8 cellular contexts compared by ENCODE assay signal in genomic region chr14:49768301-49769121, GRCh38. TPM values are rescaled to one million over a fixed set of nuclear protein-coding genes. Genes with fewer than 3 reads are reported as not detected.
DNase-seq lines count a peak whose midpoint lies in the region; ATAC-seq and TF ChIP-seq lines count a peak whose summit lies in the region.

No MANE protein-coding gene starts in this region.

- H3K27me3 ChIP-seq in duodenal mucosa (ENCODE audit: control insufficient read depth in 1 of 2, insufficient read depth in 2 of 2, low read length in 2 of 2) (no peaks in the 10 kb centered on the region), lower lobe of right lung (ENCODE audit: low read depth) (no peaks in the 10 kb centered on the region)

- TF ChIP-seq CTCF in lower lobe of right lung (IDR thresholded peaks at IDR 0.05) = no peak

- no peaks in the 10 kb centered on the region for H3K9me3 ChIP-seq in duodenal mucosa (ENCODE audit: control insufficient read depth in 1 of 2, low read length in 2 of 2)
- no peaks in the 10 kb centered on the region for H3K9me3 ChIP-seq in lower lobe of right lung

- ATAC-seq in HG02798 (IDR thresholded peaks at IDR 0.05; ENCODE audit: poor library complexity, unreplicated experiment) (peak; percentile 27), lower lobe of right lung (peak; percentile 33 to 62)

- H3K36me3 ChIP-seq in duodenal mucosa (ENCODE audit: control insufficient read depth in 1 of 2, insufficient read depth in 2 of 2, low read length in 2 of 2) (peaks cover 0 to 3% of the 10 kb centered on the region in 2 donors), lower lobe of right lung (peaks cover 17% of the 10 kb centered on the region)

- H3K9ac ChIP-seq in duodenal mucosa (ENCODE audit: low read depth in 1 of 2, low read length in 2 of 2) = peak overlapping the region; percentile 100

- H3K27ac ChIP-seq in duodenal mucosa (ENCODE audit: low read depth, low read length) (peak overlapping the region; percentile 100), lower lobe of right lung (peak overlapping the region; percentile 97)

- H3K4me1 ChIP-seq in duodenal mucosa (ENCODE audit: control insufficient read depth in 1 of 2, insufficient read depth in 2 of 2, low read length in 2 of 2) (peaks cover 16 to 33% of the 10 kb centered on the region in 2 donors), lower lobe of right lung (peaks cover 32% of the 10 kb centered on the region)

- intact Hi-C loops in lower lobe of right lung (cut with DNase I) = loop anchor here (5.0 kb wide), 1 partner anchor 136 kb away; no protein-coding TSS in a partner anchor

- peak overlapping the region; percentile 98 to 99 for H3K4me3 ChIP-seq in duodenal mucosa (ENCODE audit: low read depth in 1 of 2, low read length in 2 of 2)
- peak overlapping the region; percentile 85 for H3K4me3 ChIP-seq in lower lobe of right lung

- DNase-seq in NCI-H1694 (lab: John Stamatoyannopoulos, UW) (peak; percentile 19), NCI-H1694 treated with DMSO at 0.1 percent for 48 hours (lab: John Stamatoyannopoulos, UW) (no peak), NCI-H2107 (lab: John Stamatoyannopoulos, UW) (peak; percentile 42), lower lobe of right lung (peak; percentile 73)
- peak; percentile 61 to 70 for DNase-seq in activated CD4-positive, alpha-beta T cell treated with anti-CD3 and anti-CD28 coated beads, Interleukin-2, amount 50 U/mL, for 4 hours
- DNase-seq in stimulated activated CD4-positive, alpha-beta T cell treated with anti-CD3 and anti-CD28 coated beads, TNF-alpha, amount 100 ng/mL, for 4 hours (ENCODE audit: low read depth in 3 of 3) = peak; percentile 31 to 55 (median 46)

RNA-seq across cellular contexts. Expression of gene KLHDC2, which starts 0.6 kb away (rescaled TPM):
- 42.4 TPM for total RNA-seq in lower lobe of right lung
